16 cellular contexts compared by ENCODE assay signal in the genomic region with DNA sequence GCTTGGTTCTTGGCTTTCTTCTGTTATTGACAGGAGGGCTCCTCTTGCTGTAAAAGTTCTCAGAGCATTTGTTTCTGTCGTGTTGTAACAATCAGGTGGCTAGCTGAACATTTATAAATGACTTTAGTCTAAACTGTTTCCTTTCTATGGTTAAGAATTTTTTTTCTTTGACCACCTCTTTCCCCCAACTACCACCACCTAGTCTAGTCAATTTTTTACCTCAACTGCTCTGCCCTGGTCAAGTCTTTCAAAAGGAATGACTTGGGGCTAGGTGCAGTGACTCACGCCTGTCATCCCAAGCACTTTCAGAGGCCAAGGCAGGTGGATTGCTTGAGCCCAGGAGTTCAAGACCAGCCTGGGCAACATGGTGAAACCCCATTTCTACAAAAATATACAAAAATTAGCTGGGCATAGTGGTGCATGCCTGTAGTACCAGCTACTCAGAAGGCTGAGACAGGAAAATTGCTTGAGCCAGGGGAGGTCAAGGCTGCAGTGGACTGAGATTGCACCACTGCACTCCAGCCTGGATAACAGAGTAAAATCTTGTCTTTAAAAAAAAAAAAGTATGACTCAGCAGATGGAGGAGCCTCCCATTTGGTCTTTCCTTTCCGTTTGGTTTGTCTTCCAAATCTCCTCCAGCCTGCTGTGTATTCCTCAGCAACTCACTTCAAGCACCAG. TPM values are rescaled to one million over a fixed set of nuclear protein-coding genes. Genes with fewer than 3 reads are reported as not detected.
A peak's percentile ranks its signal among the peaks of the same experiment; 100 is the strongest.
DNase-seq lines count a peak whose midpoint lies in the region; ATAC-seq and TF ChIP-seq lines count a peak whose summit lies in the region.
"Had no signal": no experiment of that assay in that cellular context is flagged by ENCODE, and none has a peak within 500 bp of the region (broad histone marks: within the 10 kb centered on the region; RNA-seq: fewer than 3 reads in every experiment).

No MANE protein-coding gene starts in this region.

- H2AFZ ChIP-seq in SK-N-SH (ENCODE audit: low read depth): no peak overlapping the region

- CTCF ChIA-PET in SK-N-SH (lab: Yijun Ruan, JAX): interaction anchor here (1.0 to 2.2 kb wide), 2 partner anchors 15 to 72 kb away, joined by 4 to 12 read pairs; no protein-coding TSS in a partner anchor

- no peak for TF ChIP-seq POLR2A in adrenal gland (IDR thresholded peaks at IDR 0.05)

- no peak for TF ChIP-seq EP300 in SK-N-SH (IDR thresholded peaks at IDR 0.05; ENCODE audit: borderline replicate concordance in 1 of 2, low read depth in 1 of 2, low read length in 1 of 2)

- no peak overlapping the region for H3K27ac ChIP-seq in SK-N-SH (ENCODE audit: low read depth in 2 of 2, low read length in 1 of 2)
- H3K27ac ChIP-seq in adrenal gland: peak overlapping the region in 3 of 5 donors; percentile 19 to 30 (median 23)
- H3K27ac ChIP-seq: 22Rv1, left ventricle myocardium inferior had no signal

- TF ChIP-seq RAD21 in SK-N-SH (IDR thresholded peaks at IDR 0.05; ENCODE audit: low read length): no peak

- H3K9me2 ChIP-seq in SK-N-SH: no peaks in the 10 kb centered on the region

- no peak for DNase-seq in SK-N-SH
- peak in 6 of 7 donors; percentile 64 to 83 (median 75) for DNase-seq in adrenal gland
- peak; percentile 74 for DNase-seq in kidney tubule cell (ENCODE audit: low spot score)
- DNase-seq in activated CD8-positive, alpha-beta memory T cell treated with anti-CD3 and anti-CD28 coated beads, Interleukin-2, amount 50 U/mL, for 4 hours: no peak
- DNase-seq in activated naive CD4-positive, alpha-beta T cell treated with anti-CD3 and anti-CD28 coated beads, Interleukin-2, amount 50 U/mL, for 16 hours: no peak
- DNase-seq: activated CD4-positive, alpha-beta T cell treated with anti-CD3 and anti-CD28 coated beads, Interleukin-2, amount 50 U/mL, for 1 hour; DMS 273 treated with DMSO at 0.1 percent for 48 hours; effector CD4-positive, alpha-beta T cell; left ventricle myocardium inferior; NCI-H1417; NCI-H524; T-helper 2 cell had no signal

- no peaks in the 10 kb centered on the region for H3F3A ChIP-seq in SK-N-SH (replicated peaks; ENCODE audit: insufficient read depth)

- no peak overlapping the region for H3K4me3 ChIP-seq in SK-N-SH (ENCODE audit: low read depth in 2 of 2, low read length in 1 of 2)
- no peak overlapping the region for H3K4me3 ChIP-seq in adrenal gland
- H3K4me3 ChIP-seq: left ventricle myocardium inferior had no signal

- H3K9ac ChIP-seq in SK-N-SH: no peak overlapping the region

- H3K79me2 ChIP-seq in SK-N-SH (ENCODE audit: insufficient read depth): no peaks in the 10 kb centered on the region

- H3K36me3 ChIP-seq in SK-N-SH (replicated peaks in 1 of 2; ENCODE audit: control insufficient read depth in 1 of 2, insufficient read depth in 2 of 2, low read length in 1 of 2): no peaks in the 10 kb centered on the region
- no peaks in the 10 kb centered on the region for H3K36me3 ChIP-seq in adrenal gland (replicated peaks in 1 of 2)
- H3K36me3 ChIP-seq: left ventricle myocardium inferior had no signal

- H3K27me3 ChIP-seq in SK-N-SH (ENCODE audit: insufficient read depth) (no peaks in the 10 kb centered on the region), adrenal gland (no peaks in the 10 kb centered on the region)

- intact Hi-C loops in adrenal gland (cut with DNase I): no loop called here

- peak; percentile 23; the same call in 2 of the 3 replicates for ATAC-seq in SK-N-SH treated with all-trans-retinoic acid at 6 μM for 48 hours
- no peak for ATAC-seq in GM18519 (IDR thresholded peaks at IDR 0.05; ENCODE audit: low FRiP score, unreplicated experiment)
- ATAC-seq in HG02981 (IDR thresholded peaks at IDR 0.05; ENCODE audit: unreplicated experiment): no peak

- no peak overlapping the region for H3K4me2 ChIP-seq in SK-N-SH

- H3K9me3 ChIP-seq in SK-N-SH: no peaks in the 10 kb centered on the region
- no peaks in the 10 kb centered on the region for H3K9me3 ChIP-seq in adrenal gland (replicated peaks in 1 of 3)
- H3K9me3 ChIP-seq: left ventricle myocardium inferior had no signal

- TF ChIP-seq CTCF in SK-N-SH (IDR thresholded peaks at IDR 0.05) (no peak), adrenal gland (IDR thresholded peaks at IDR 0.05) (no peak)

- no peaks in the 10 kb centered on the region for H4K20me1 ChIP-seq in SK-N-SH (ENCODE audit: insufficient read depth)

- 63% methylated on average over 3 of the region's 3 CpGs for WGBS in SK-N-SH (ENCODE audit: low lambda C conversion rate)
- WGBS in adrenal gland, 4 donors: 32 to 59% (median 54%) methylated on average over 3 of the region's 3 CpGs

- POLR2A ChIA-PET in SK-N-SH (lab: Yijun Ruan, JAX): no interaction called here

- H3K4me1 ChIP-seq in SK-N-SH (ENCODE audit: control insufficient read depth in 1 of 2, insufficient read depth in 2 of 2, low read depth in 1 of 2, low read length in 1 of 2) (no peaks in the 10 kb centered on the region), adrenal gland (replicated peaks in 1 of 2) (peaks cover 23 to 26% of the 10 kb centered on the region in 2 donors)
- H3K4me1 ChIP-seq: left ventricle myocardium inferior had no signal

TF ChIP-seq in SK-N-SH treated with all-trans-retinoic acid at 6 μM for 48 hours, 23 proteins besides CTCF, POLR2A, EP300 and RAD21:
- TF ChIP-seq ZFP30 (CRISPR knock-in tag; IDR thresholded peaks at IDR 0.05) (no peak), CSDC2 (CRISPR knock-in tag; IDR thresholded peaks at IDR 0.05) (no peak), ZFP3 (CRISPR knock-in tag; IDR thresholded peaks at IDR 0.05) (no peak), ZNF565 (CRISPR knock-in tag; conservative IDR thresholded peaks at IDR 0.05; ENCODE audit: low read depth) (no peak), GLIS3 (CRISPR knock-in tag; IDR thresholded peaks at IDR 0.05) (no peak), RARB (CRISPR knock-in tag; IDR thresholded peaks at IDR 0.05) (no peak), ZNF8 (CRISPR knock-in tag; IDR thresholded peaks at IDR 0.05) (no peak), TCF4 (CRISPR knock-in tag; IDR thresholded peaks at IDR 0.05; ENCODE audit: borderline replicate concordance) (no peak), TOX (CRISPR knock-in tag; IDR thresholded peaks at IDR 0.05; ENCODE audit: borderline replicate concordance) (no peak)
- TF ChIP-seq, protein P1, sequence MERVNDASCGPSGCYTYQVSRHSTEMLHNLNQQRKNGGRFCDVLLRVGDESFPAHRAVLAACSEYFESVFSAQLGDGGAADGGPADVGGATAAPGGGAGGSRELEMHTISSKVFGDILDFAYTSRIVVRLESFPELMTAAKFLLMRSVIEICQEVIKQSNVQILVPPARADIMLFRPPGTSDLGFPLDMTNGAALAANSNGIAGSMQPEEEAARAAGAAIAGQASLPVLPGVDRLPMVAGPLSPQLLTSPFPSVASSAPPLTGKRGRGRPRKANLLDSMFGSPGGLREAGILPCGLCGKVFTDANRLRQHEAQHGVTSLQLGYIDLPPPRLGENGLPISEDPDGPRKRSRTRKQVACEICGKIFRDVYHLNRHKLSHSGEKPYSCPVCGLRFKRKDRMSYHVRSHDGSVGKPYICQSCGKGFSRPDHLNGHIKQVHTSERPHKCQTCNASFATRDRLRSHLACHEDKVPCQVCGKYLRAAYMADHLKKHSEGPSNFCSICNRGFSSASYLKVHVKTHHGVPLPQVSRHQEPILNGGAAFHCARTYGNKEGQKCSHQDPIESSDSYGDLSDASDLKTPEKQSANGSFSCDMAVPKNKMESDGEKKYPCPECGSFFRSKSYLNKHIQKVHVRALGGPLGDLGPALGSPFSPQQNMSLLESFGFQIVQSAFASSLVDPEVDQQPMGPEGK (CRISPR knock-in tag; IDR thresholded peaks at IDR 0.05; ENCODE audit: borderline replicate concordance): no peak

TF ChIP-seq in SK-N-SH, 30 proteins besides CTCF, POLR2A, EP300 and RAD21 (continues in another document):
- TF ChIP-seq FOSL2 (IDR thresholded peaks at IDR 0.05; ENCODE audit: borderline replicate concordance, low read depth) (no peak), RCOR1 (IDR thresholded peaks at IDR 0.05; ENCODE audit: low read length) (no peak), GATA2 (CRISPR knock-in tag; IDR thresholded peaks at IDR 0.05) (no peak), POLR2AphosphoS5 (IDR thresholded peaks at IDR 0.05; ENCODE audit: low read depth, low read length) (no peak), FOXJ3 (CRISPR knock-in tag; IDR thresholded peaks at IDR 0.05) (no peak), ELF1 (IDR thresholded peaks at IDR 0.05) (no peak), MXI1 (IDR thresholded peaks at IDR 0.05; ENCODE audit: low read depth, low read length) (no peak), TEAD4 (IDR thresholded peaks at IDR 0.05; ENCODE audit: borderline replicate concordance, insufficient read depth) (no peak), RFX5 (IDR thresholded peaks at IDR 0.05; ENCODE audit: low read length) (no peak), RXRA (IDR thresholded peaks at IDR 0.05; ENCODE audit: borderline replicate concordance, low read depth) (no peak), CHD2 (IDR thresholded peaks at IDR 0.05; ENCODE audit: low read length, partially characterized antibody) (no peak)
- TF ChIP-seq, protein P2, sequence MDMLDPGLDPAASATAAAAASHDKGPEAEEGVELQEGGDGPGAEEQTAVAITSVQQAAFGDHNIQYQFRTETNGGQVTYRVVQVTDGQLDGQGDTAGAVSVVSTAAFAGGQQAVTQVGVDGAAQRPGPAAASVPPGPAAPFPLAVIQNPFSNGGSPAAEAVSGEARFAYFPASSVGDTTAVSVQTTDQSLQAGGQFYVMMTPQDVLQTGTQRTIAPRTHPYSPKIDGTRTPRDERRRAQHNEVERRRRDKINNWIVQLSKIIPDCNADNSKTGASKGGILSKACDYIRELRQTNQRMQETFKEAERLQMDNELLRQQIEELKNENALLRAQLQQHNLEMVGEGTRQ (IDR thresholded peaks at IDR 0.05; ENCODE audit: borderline replicate concordance, low read depth, low read length): no peak
- TF ChIP-seq, protein P3, sequence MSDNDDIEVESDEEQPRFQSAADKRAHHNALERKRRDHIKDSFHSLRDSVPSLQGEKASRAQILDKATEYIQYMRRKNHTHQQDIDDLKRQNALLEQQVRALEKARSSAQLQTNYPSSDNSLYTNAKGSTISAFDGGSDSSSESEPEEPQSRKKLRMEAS (IDR thresholded peaks at IDR 0.05; ENCODE audit: low read depth): no peak
- TF ChIP-seq, protein P4, sequence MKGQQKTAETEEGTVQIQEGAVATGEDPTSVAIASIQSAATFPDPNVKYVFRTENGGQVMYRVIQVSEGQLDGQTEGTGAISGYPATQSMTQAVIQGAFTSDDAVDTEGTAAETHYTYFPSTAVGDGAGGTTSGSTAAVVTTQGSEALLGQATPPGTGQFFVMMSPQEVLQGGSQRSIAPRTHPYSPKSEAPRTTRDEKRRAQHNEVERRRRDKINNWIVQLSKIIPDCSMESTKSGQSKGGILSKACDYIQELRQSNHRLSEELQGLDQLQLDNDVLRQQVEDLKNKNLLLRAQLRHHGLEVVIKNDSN (IDR thresholded peaks at IDR 0.05; ENCODE audit: borderline replicate concordance, low read depth): no peak

RNA-seq across cellular contexts. Expression of a gene that starts 40.7 kb away (rescaled TPM):
- polyA plus RNA-seq in SK-N-SH (2012; rRNA removed): 0.33 and 0.42 TPM in 2 replicates
- 0.37 and 0.39 TPM in 2 replicates for polyA plus RNA-seq in SK-N-SH (2012; cell fraction: cytosol; rRNA removed)
- polyA plus RNA-seq in SK-N-SH (2012; cell fraction: nucleus; rRNA removed): 0.61 and 0.82 TPM in 2 replicates
- 10 to 100 TPM in 1 of 8 donors, 1 to 10 TPM in 7; 2.9 to 12.1 (median 6.7) TPM for total RNA-seq in adrenal gland
- 1 to 10 TPM; 3.3 to 5.6 (median 3.4) TPM for polyA plus RNA-seq in adrenal gland

Comparison
In these comparisons a context has a peak if more than half of its experiments do, and no peak if none do; other contexts are left out.
1. DNase-seq: peak in adrenal gland (6 of 7) and kidney tubule cell (single experiment); none in SK-N-SH (single experiment), activated CD8-positive, alpha-beta memory T cell treated with anti-CD3 and anti-CD28 coated beads, Interleukin-2, amount 50 U/mL, for 4 hours (single experiment) and activated naive CD4-positive, alpha-beta T cell treated with anti-CD3 and anti-CD28 coated beads, Interleukin-2, amount 50 U/mL, for 16 hours (single experiment).
2. H3K27ac ChIP-seq: peak in adrenal gland (3 of 5); none in SK-N-SH (0 of 2).